14 cellular contexts compared by ENCODE assay signal in the genomic region with DNA sequence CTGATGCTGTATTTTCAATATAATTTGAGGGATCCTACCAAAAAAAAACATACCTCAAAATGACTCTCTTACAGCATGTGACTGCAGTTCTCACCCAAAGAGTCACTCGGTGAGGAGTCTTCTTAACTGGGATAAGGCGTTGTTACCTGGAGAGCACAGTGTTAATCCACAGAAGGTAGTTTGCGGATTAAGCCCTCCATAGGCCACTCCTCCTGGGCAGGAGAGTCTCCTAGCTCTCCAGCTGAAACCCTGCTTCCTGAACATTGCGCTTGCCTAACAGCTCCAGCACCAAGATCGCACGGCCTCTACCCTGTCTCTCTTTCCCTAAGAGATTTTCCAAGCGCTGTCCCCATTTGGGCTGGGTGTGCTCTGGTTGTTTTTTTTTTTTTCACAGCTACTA.
"Had no signal": no experiment of that assay in that cellular context is flagged by ENCODE, and none has a peak within 500 bp of the region (broad histone marks: within the 10 kb centered on the region; RNA-seq: fewer than 3 reads in every experiment).

No MANE protein-coding gene starts in this region.

- H3K4me3 ChIP-seq: lung, ovary had no signal

- H3K36me3 Mint-ChIP-seq: type B pancreatic cell had no signal

- DNase-seq: activated CD4-positive, alpha-beta T cell treated with anti-CD3 and anti-CD28 coated beads, Interleukin-2, amount 10 ng/mL, durations not matched to agents 24 days and 14 days; activated CD4-positive, CD25-positive, alpha-beta regulatory T cell; activated naive CD4-positive, alpha-beta T cell; anterior cingulate cortex; cortex of kidney; effector CD4-positive, alpha-beta T cell; head of caudate nucleus; left colon; ovary; stimulated activated CD4-positive, alpha-beta T cell treated with anti-CD3 and anti-CD28 coated beads, Interleukin-1b, Interleukin-23, amount 100 ng/mL, for 48 hours; stimulated activated naive CD8-positive, alpha-beta T cell treated with anti-CD3 and anti-CD28 coated beads, Interleukin-15, amount 100 ng/mL, for 72 hours; T-helper 2 cell had no signal

- H3K27me3 ChIP-seq: ovary had no signal

- H3K36me3 ChIP-seq: ovary had no signal

- H3K9me3 ChIP-seq: ovary had no signal

- H3K27ac Mint-ChIP-seq: activated CD4-positive, alpha-beta T cell treated with anti-CD3 and anti-CD28 coated beads, Interleukin-2, amount 10 ng/mL, durations not matched to agents 24 days and 14 days; stimulated activated naive CD8-positive, alpha-beta T cell treated with anti-CD3 and anti-CD28 coated beads, Interleukin-15, amount 100 ng/mL, for 72 hours; type B pancreatic cell had no signal

- H3K27ac ChIP-seq: ovary had no signal

- ATAC-seq: stimulated activated naive CD8-positive, alpha-beta T cell treated with anti-CD3 and anti-CD28 coated beads, Interleukin-15, amount 100 ng/mL, for 72 hours had no signal

- H3K9me3 Mint-ChIP-seq: activated CD4-positive, alpha-beta T cell treated with anti-CD3 and anti-CD28 coated beads, Interleukin-2, amount 10 ng/mL, durations not matched to agents 24 days and 14 days; stimulated activated naive CD8-positive, alpha-beta T cell treated with anti-CD3 and anti-CD28 coated beads, Interleukin-15, amount 100 ng/mL, for 72 hours; type B pancreatic cell had no signal

- H3K4me3 Mint-ChIP-seq: activated CD4-positive, alpha-beta T cell treated with anti-CD3 and anti-CD28 coated beads, Interleukin-2, amount 10 ng/mL, durations not matched to agents 24 days and 14 days; stimulated activated naive CD8-positive, alpha-beta T cell treated with anti-CD3 and anti-CD28 coated beads, Interleukin-15, amount 100 ng/mL, for 72 hours; type B pancreatic cell had no signal
